ENCODE assay signal across 8 cellular contexts in the genomic region with DNA sequence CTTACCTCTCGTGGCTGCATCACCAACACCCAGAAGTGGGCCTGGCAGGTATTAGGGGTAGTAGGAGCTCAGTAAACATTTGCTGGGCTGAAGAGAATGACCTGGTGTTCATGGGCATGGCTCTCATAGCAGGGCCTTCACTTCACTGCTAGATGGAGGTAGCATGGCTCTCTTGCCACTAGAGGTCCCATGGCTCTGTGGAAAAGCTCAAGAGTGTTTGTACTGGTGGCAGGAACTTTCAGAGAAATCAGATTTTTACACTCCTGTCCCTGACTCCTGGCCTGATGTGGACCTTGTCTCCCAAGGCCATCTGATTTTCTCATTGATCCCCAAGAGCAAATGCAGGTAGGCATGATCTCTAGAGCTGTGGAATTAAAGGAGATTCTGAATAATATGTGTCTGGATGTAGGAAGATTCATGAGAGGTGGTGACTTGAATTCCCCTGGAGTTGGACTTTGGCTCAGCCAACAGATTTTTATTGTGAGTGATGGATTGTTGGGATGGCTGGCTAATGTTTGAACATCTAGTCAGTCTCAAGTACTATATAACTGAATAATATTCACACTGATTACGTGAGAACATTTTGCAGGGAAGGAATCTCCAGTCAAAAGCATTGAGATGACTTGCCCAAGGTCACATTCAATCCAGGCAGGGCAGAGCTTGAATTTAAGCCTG. TPM values are rescaled to one million over a fixed set of nuclear protein-coding genes. Genes with fewer than 3 reads are reported as not detected.
DNase-seq lines count a peak whose midpoint lies in the region; ATAC-seq lines count a peak whose summit lies in the region.

No MANE protein-coding gene starts in this region.

- CTCF ChIA-PET in activated CD4-positive, alpha-beta T cell treated with anti-CD3 and anti-CD28 coated beads for 36 hours (lab: Charles Lee): interaction anchor here (0.5 to 1.4 kb wide), 5 partner anchors 21 to 357 kb away, joined by 3 to 4 read pairs (median 3); no protein-coding TSS in a partner anchor

- POLR2A ChIA-PET in activated CD4-positive, alpha-beta T cell treated with anti-CD3 and anti-CD28 coated beads for 36 hours (lab: Charles Lee): interaction anchor here (0.6 kb wide), 1 partner anchor 96 kb away, joined by 5 read pairs; no protein-coding TSS in a partner anchor
- POLR2A ChIA-PET in activated naive CD8-positive, alpha-beta T cell treated with anti-CD3 and anti-CD28 coated beads, Interleukin-2, amount 10 ng/mL, durations not matched to agents 7 days and 5 days (lab: Charles Lee): no interaction called here

- DNase-seq in activated CD4-positive, alpha-beta T cell treated with anti-CD3 and anti-CD28 coated beads for 36 hours: peak; percentile 43
- no peak for DNase-seq in activated CD4-positive, alpha-beta T cell treated with anti-CD3 and anti-CD28 coated beads for 48 hours
- peak; percentile 70 for DNase-seq in M059J (ENCODE audit: low read depth)
- DNase-seq in activated naive CD8-positive, alpha-beta T cell treated with anti-CD3 and anti-CD28 coated beads, Interleukin-2, amount 10 ng/mL, durations not matched to agents 7 days and 5 days: no peak
- peak; percentile 17 for DNase-seq in kidney glomerular epithelial cell (lab: John Stamatoyannopoulos, UW)
- DNase-seq in DMS79 treated with DMSO at 0.1 percent for 48 hours (lab: John Stamatoyannopoulos, UW): no peak
- DNase-seq in DMS153 (lab: John Stamatoyannopoulos, UW): no peak
- DNase-seq in middle frontal gyrus (ENCODE audit: extremely low spot score, low spot score): no peak

- H3K9me3 Mint-ChIP-seq in activated CD4-positive, alpha-beta T cell treated with anti-CD3 and anti-CD28 coated beads for 36 hours (ENCODE audit: low read depth): no peaks in the 10 kb centered on the region
- H3K9me3 Mint-ChIP-seq in activated naive CD8-positive, alpha-beta T cell treated with anti-CD3 and anti-CD28 coated beads, Interleukin-2, amount 10 ng/mL, durations not matched to agents 7 days and 5 days: no peaks in the 10 kb centered on the region

- H3K4me1 Mint-ChIP-seq in activated CD4-positive, alpha-beta T cell treated with anti-CD3 and anti-CD28 coated beads for 36 hours: peaks cover 23% of the 10 kb centered on the region
- H3K4me1 Mint-ChIP-seq in activated naive CD8-positive, alpha-beta T cell treated with anti-CD3 and anti-CD28 coated beads, Interleukin-2, amount 10 ng/mL, durations not matched to agents 7 days and 5 days: peaks cover 28% of the 10 kb centered on the region

- peaks cover 23% of the 10 kb centered on the region for H3K36me3 Mint-ChIP-seq in activated CD4-positive, alpha-beta T cell treated with anti-CD3 and anti-CD28 coated beads for 36 hours (ENCODE audit: low read depth)
- peaks cover 14% of the 10 kb centered on the region for H3K36me3 Mint-ChIP-seq in activated naive CD8-positive, alpha-beta T cell treated with anti-CD3 and anti-CD28 coated beads, Interleukin-2, amount 10 ng/mL, durations not matched to agents 7 days and 5 days

- peak overlapping the region; percentile 7 for H3K27ac Mint-ChIP-seq in activated CD4-positive, alpha-beta T cell treated with anti-CD3 and anti-CD28 coated beads for 36 hours
- H3K27ac Mint-ChIP-seq in activated naive CD8-positive, alpha-beta T cell treated with anti-CD3 and anti-CD28 coated beads, Interleukin-2, amount 10 ng/mL, durations not matched to agents 7 days and 5 days: peak overlapping the region; percentile 47

- intact Hi-C loops in activated CD4-positive, alpha-beta T cell treated with anti-CD3 and anti-CD28 coated beads for 36 hours (cut with DNase I, micrococcal nuclease): no loop called here

- no peaks in the 10 kb centered on the region for H3K27me3 Mint-ChIP-seq in activated CD4-positive, alpha-beta T cell treated with anti-CD3 and anti-CD28 coated beads for 36 hours
- no peaks in the 10 kb centered on the region for H3K27me3 Mint-ChIP-seq in activated naive CD8-positive, alpha-beta T cell treated with anti-CD3 and anti-CD28 coated beads, Interleukin-2, amount 10 ng/mL, durations not matched to agents 7 days and 5 days

- peak; percentile 74 for ATAC-seq in activated CD4-positive, alpha-beta T cell treated with anti-CD3 and anti-CD28 coated beads for 36 hours
- ATAC-seq in activated naive CD8-positive, alpha-beta T cell treated with anti-CD3 and anti-CD28 coated beads, Interleukin-2, amount 10 ng/mL, durations not matched to agents 7 days and 5 days (ENCODE audit: low read depth): peak; percentile 35

- no peak overlapping the region for H3K4me3 Mint-ChIP-seq in activated CD4-positive, alpha-beta T cell treated with anti-CD3 and anti-CD28 coated beads for 36 hours
- no peak overlapping the region for H3K4me3 Mint-ChIP-seq in activated naive CD8-positive, alpha-beta T cell treated with anti-CD3 and anti-CD28 coated beads, Interleukin-2, amount 10 ng/mL, durations not matched to agents 7 days and 5 days

RNA-seq across cellular contexts. Expression of a gene that starts 5.8 kb away (rescaled TPM):
- total RNA-seq in activated CD4-positive, alpha-beta T cell treated with anti-CD3 and anti-CD28 coated beads for 36 hours: 10 to 100 TPM; 10.7 to 14.8 TPM
- total RNA-seq in M059J (2014; rRNA removed; shearing (Covaris generic)): 18.1 and 29.9 TPM in 2 replicates
- 10 to 100 TPM; 17.6 to 18.9 TPM for total RNA-seq in activated naive CD8-positive, alpha-beta T cell treated with anti-CD3 and anti-CD28 coated beads, Interleukin-2, amount 10 ng/mL, durations not matched to agents 7 days and 5 days

RNA-seq across cellular contexts. Expression of a gene that starts 11.7 kb away (rescaled TPM):
- 1 to 10 TPM; 1.6 to 1.7 TPM for total RNA-seq in activated CD4-positive, alpha-beta T cell treated with anti-CD3 and anti-CD28 coated beads for 36 hours
- total RNA-seq in M059J (2014; rRNA removed; shearing (Covaris generic)): 0.07 TPM in 1 of 2 replicates, not detected in the other
- under 1 TPM; 0.44 to 0.79 TPM for total RNA-seq in activated naive CD8-positive, alpha-beta T cell treated with anti-CD3 and anti-CD28 coated beads, Interleukin-2, amount 10 ng/mL, durations not matched to agents 7 days and 5 days

RNA-seq across cellular contexts. Expression of a gene that starts 50.5 kb away (rescaled TPM):
- 10 to 100 TPM; 43.6 to 62.8 TPM for total RNA-seq in activated CD4-positive, alpha-beta T cell treated with anti-CD3 and anti-CD28 coated beads for 36 hours
- total RNA-seq in M059J (2014; rRNA removed; shearing (Covaris generic)): 0.17 and 0.30 TPM in 2 replicates
- total RNA-seq in activated naive CD8-positive, alpha-beta T cell treated with anti-CD3 and anti-CD28 coated beads, Interleukin-2, amount 10 ng/mL, durations not matched to agents 7 days and 5 days: 10 to 100 TPM; 33.0 to 33.9 TPM

Comparison
In these comparisons a context has a peak if more than half of its experiments do, and no peak if none do; other contexts are left out.
1. DNase-seq: peak in activated CD4-positive, alpha-beta T cell treated with anti-CD3 and anti-CD28 coated beads for 36 hours (single experiment), M059J (single experiment) and kidney glomerular epithelial cell (single experiment); none in activated CD4-positive, alpha-beta T cell treated with anti-CD3 and anti-CD28 coated beads for 48 hours (single experiment), activated naive CD8-positive, alpha-beta T cell treated with anti-CD3 and anti-CD28 coated beads, Interleukin-2, amount 10 ng/mL, durations not matched to agents 7 days and 5 days (single experiment), DMS79 treated with DMSO at 0.1 percent for 48 hours (single experiment), DMS153 (single experiment) and middle frontal gyrus (single experiment).
2. RNA of a gene that starts 50.5 kb away (total RNA-seq): 43.6 to 62.8 TPM in activated CD4-positive, alpha-beta T cell treated with anti-CD3 and anti-CD28 coated beads for 36 hours and 33.0 to 33.9 TPM in activated naive CD8-positive, alpha-beta T cell treated with anti-CD3 and anti-CD28 coated beads, Interleukin-2, amount 10 ng/mL, durations not matched to agents 7 days and 5 days; 0.17 to 0.30 TPM in M059J; every median in the first group is over 10 times any median in the second.